In genomic region chr13:41934120-41934519, GRCh38 we compare ENCODE assay signal across 11 cellular contexts.
"Had no signal": no experiment of that assay in that cellular context is flagged by ENCODE, and none has a peak within 500 bp of the region (broad histone marks: within the 10 kb centered on the region; RNA-seq: fewer than 3 reads in every experiment).

No MANE protein-coding gene starts in this region.

- H3K4me1 ChIP-seq: HAP-1 had no signal

- H3K4me3 Mint-ChIP-seq: GM23338, H9, HFFc6 had no signal

- FAIRE-seq: H1, H54 had no signal

- H3K27ac ChIP-seq: GM23248 had no signal

- H3K9ac ChIP-seq: GM23248 had no signal

- H3K4me2 ChIP-seq: GM23338 had no signal

- DNase-seq: GM23248, GOT3, H7, H9, HCEC 1CT, HFFc6 had no signal

- ATAC-seq: GM23338, HCT116 had no signal

- H3K27ac Mint-ChIP-seq: GM23338, H9, HFFc6 had no signal

- H3K4me1 Mint-ChIP-seq: GM23338, H9 had no signal

- H2AFZ ChIP-seq: GM23248, GM23338 had no signal

- H3K9me3 ChIP-seq: HAP-1 had no signal

- H3K9me3 Mint-ChIP-seq: GM23338, H9, HFFc6 had no signal

- H3K36me3 ChIP-seq: HAP-1 had no signal

- H3K4me3 ChIP-seq: GM23248, GM23338, HAP-1 had no signal
